Comparison of ENCODE assay signal across 1 cellular context in the genomic region with DNA sequence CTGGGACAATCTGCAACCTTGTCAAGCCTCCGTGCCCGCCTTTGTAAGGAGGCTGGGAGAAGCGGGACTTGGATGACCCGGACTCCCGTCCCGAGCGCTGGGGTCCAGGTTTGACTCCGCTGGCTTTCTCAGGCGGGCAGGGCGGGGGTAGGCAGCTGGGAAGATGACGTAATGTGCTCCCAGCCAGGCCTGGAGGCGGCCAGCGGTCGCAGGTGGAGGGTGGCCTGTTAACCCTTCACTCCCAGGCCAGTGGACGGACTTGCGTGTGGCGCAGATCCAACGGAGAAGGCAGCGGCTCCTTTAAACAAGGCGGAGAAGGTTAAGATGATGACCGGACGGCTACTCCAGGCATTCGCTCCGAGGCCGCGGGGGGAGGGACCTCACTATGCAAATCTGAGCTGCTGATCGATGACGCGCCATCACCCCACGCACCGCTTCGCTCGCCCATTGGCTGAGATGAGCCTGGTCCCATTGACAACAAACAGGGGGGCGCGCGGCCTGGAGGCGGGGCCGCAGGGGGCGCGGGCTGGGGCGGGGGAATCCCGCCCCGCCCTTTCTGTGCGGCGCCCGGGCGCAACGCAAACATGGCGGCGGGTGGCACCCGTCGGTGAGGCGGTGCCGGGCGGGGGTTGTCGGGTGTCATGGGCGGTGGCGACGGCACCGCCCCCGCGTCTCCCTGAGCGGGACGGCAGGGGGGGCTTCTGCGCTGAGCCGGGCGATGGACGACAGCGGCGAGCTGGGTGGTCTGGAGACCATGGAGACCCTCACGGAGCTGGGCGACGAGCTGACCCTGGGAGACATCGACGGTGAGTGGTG.
A peak's percentile ranks its signal among the peaks of the same experiment; 100 is the strongest.
TF ChIP-seq lines count a peak whose summit lies in the region.

A gene (plus strand): TSS at position 553 of the 816 bp plus-strand sequence. CDS start 166 bp downstream, at position 719.

TF ChIP-seq in HepG2, 621 proteins besides CTCF, POLR2A, EP300 and RAD21 (continued from another document and continues in another):
- TF ChIP-seq, protein P1, sequence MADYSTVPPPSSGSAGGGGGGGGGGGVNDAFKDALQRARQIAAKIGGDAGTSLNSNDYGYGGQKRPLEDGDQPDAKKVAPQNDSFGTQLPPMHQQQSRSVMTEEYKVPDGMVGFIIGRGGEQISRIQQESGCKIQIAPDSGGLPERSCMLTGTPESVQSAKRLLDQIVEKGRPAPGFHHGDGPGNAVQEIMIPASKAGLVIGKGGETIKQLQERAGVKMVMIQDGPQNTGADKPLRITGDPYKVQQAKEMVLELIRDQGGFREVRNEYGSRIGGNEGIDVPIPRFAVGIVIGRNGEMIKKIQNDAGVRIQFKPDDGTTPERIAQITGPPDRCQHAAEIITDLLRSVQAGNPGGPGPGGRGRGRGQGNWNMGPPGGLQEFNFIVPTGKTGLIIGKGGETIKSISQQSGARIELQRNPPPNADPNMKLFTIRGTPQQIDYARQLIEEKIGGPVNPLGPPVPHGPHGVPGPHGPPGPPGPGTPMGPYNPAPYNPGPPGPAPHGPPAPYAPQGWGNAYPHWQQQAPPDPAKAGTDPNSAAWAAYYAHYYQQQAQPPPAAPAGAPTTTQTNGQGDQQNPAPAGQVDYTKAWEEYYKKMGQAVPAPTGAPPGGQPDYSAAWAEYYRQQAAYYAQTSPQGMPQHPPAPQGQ (CRISPR knock-in tag; IDR thresholded peaks at IDR 0.05; ENCODE audit: borderline replicate concordance), result no peak
- TF ChIP-seq ZNF510 (CRISPR knock-in tag; IDR thresholded peaks at IDR 0.05; ENCODE audit: low read depth) (peak; percentile 89), ZMYM3 (CRISPR knock-in tag; IDR thresholded peaks at IDR 0.05) (peak; percentile 76), JUNB (CRISPR knock-in tag; IDR thresholded peaks at IDR 0.05; ENCODE audit: borderline replicate concordance) (no peak), ZNF766 (CRISPR knock-in tag; IDR thresholded peaks at IDR 0.05; ENCODE audit: borderline replicate concordance) (no peak), RAD51 (IDR thresholded peaks at IDR 0.05; ENCODE audit: borderline replicate concordance) (no peak), RFXANK (CRISPR knock-in tag; IDR thresholded peaks at IDR 0.05) (peak; percentile 34), NFE2L1 (CRISPR knock-in tag; IDR thresholded peaks at IDR 0.05; ENCODE audit: borderline replicate concordance) (no peak), YEATS2 (CRISPR knock-in tag; IDR thresholded peaks at IDR 0.05; ENCODE audit: borderline replicate concordance) (peak; percentile 69; the same call in 1 of the 2 replicates), ZNF615 (CRISPR knock-in tag; IDR thresholded peaks at IDR 0.05; ENCODE audit: borderline replicate concordance) (no peak), CHD2 (IDR thresholded peaks at IDR 0.05; ENCODE audit: low read depth, low read length) (0 out of 2 replicates have a peak, but pooled peaks have one; percentile 11), NFIC (IDR thresholded peaks at IDR 0.05; ENCODE audit: low read length) (no peak), KDM3A (CRISPR knock-in tag; IDR thresholded peaks at IDR 0.05; ENCODE audit: low read depth) (no peak), ZNF484 (CRISPR knock-in tag; IDR thresholded peaks at IDR 0.05; ENCODE audit: borderline replicate concordance, low read depth) (no peak), HNRNPL (IDR thresholded peaks at IDR 0.05; ENCODE audit: low read depth, low read length) (no peak), SMAD9 (CRISPR knock-in tag; IDR thresholded peaks at IDR 0.05) (no peak), ZNF749 (CRISPR knock-in tag; IDR thresholded peaks at IDR 0.05; ENCODE audit: borderline replicate concordance) (peak; percentile 57; the same call in 1 of the 2 replicates), STAG1 (CRISPR knock-in tag; IDR thresholded peaks at IDR 0.05) (no peak)
- TF ChIP-seq, protein P2, sequence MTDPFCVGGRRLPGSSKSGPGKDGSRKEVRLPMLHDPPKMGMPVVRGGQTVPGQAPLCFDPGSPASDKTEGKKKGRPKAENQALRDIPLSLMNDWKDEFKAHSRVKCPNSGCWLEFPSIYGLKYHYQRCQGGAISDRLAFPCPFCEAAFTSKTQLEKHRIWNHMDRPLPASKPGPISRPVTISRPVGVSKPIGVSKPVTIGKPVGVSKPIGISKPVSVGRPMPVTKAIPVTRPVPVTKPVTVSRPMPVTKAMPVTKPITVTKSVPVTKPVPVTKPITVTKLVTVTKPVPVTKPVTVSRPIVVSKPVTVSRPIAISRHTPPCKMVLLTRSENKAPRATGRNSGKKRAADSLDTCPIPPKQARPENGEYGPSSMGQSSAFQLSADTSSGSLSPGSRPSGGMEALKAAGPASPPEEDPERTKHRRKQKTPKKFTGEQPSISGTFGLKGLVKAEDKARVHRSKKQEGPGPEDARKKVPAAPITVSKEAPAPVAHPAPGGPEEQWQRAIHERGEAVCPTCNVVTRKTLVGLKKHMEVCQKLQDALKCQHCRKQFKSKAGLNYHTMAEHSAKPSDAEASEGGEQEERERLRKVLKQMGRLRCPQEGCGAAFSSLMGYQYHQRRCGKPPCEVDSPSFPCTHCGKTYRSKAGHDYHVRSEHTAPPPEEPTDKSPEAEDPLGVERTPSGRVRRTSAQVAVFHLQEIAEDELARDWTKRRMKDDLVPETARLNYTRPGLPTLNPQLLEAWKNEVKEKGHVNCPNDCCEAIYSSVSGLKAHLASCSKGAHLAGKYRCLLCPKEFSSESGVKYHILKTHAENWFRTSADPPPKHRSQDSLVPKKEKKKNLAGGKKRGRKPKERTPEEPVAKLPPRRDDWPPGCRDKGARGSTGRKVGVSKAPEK (CRISPR knock-in tag; IDR thresholded peaks at IDR 0.05; ENCODE audit: borderline replicate concordance), result no peak
- TF ChIP-seq, protein P3, sequence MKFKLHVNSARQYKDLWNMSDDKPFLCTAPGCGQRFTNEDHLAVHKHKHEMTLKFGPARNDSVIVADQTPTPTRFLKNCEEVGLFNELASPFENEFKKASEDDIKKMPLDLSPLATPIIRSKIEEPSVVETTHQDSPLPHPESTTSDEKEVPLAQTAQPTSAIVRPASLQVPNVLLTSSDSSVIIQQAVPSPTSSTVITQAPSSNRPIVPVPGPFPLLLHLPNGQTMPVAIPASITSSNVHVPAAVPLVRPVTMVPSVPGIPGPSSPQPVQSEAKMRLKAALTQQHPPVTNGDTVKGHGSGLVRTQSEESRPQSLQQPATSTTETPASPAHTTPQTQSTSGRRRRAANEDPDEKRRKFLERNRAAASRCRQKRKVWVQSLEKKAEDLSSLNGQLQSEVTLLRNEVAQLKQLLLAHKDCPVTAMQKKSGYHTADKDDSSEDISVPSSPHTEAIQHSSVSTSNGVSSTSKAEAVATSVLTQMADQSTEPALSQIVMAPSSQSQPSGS (CRISPR knock-in tag; IDR thresholded peaks at IDR 0.05), result peak; percentile 100
- TF ChIP-seq, protein P4, sequence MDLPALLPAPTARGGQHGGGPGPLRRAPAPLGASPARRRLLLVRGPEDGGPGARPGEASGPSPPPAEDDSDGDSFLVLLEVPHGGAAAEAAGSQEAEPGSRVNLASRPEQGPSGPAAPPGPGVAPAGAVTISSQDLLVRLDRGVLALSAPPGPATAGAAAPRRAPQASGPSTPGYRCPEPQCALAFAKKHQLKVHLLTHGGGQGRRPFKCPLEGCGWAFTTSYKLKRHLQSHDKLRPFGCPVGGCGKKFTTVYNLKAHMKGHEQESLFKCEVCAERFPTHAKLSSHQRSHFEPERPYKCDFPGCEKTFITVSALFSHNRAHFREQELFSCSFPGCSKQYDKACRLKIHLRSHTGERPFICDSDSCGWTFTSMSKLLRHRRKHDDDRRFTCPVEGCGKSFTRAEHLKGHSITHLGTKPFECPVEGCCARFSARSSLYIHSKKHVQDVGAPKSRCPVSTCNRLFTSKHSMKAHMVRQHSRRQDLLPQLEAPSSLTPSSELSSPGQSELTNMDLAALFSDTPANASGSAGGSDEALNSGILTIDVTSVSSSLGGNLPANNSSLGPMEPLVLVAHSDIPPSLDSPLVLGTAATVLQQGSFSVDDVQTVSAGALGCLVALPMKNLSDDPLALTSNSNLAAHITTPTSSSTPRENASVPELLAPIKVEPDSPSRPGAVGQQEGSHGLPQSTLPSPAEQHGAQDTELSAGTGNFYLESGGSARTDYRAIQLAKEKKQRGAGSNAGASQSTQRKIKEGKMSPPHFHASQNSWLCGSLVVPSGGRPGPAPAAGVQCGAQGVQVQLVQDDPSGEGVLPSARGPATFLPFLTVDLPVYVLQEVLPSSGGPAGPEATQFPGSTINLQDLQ (CRISPR knock-in tag; IDR thresholded peaks at IDR 0.05), result no peak
- TF ChIP-seq, protein P5, sequence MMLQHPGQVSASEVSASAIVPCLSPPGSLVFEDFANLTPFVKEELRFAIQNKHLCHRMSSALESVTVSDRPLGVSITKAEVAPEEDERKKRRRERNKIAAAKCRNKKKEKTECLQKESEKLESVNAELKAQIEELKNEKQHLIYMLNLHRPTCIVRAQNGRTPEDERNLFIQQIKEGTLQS (CRISPR knock-in tag; IDR thresholded peaks at IDR 0.05), result peak; percentile 96
- TF ChIP-seq, protein P6, sequence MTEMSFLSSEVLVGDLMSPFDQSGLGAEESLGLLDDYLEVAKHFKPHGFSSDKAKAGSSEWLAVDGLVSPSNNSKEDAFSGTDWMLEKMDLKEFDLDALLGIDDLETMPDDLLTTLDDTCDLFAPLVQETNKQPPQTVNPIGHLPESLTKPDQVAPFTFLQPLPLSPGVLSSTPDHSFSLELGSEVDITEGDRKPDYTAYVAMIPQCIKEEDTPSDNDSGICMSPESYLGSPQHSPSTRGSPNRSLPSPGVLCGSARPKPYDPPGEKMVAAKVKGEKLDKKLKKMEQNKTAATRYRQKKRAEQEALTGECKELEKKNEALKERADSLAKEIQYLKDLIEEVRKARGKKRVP (CRISPR knock-in tag; IDR thresholded peaks at IDR 0.05), result peak; percentile 19 to 92; a peak in 3 of 4 replicates
- TF ChIP-seq, protein P7, sequence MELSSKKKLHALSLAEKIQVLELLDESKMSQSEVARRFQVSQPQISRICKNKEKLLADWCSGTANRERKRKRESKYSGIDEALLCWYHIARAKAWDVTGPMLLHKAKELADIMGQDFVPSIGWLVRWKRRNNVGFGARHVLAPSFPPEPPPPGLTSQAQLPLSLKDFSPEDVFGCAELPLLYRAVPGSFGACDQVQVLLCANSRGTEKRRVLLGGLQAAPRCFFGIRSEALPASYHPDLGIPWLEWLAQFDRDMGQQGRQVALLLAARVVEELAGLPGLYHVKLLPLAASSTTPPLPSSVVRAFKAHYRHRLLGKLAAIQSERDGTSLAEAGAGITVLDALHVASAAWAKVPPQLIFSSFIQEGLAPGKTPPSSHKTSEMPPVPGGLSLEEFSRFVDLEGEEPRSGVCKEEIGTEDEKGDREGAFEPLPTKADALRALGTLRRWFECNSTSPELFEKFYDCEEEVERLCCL (CRISPR knock-in tag; IDR thresholded peaks at IDR 0.05; ENCODE audit: borderline replicate concordance), result peak; percentile 48; the same call in 1 of the 2 replicates
- TF ChIP-seq, protein P8, sequence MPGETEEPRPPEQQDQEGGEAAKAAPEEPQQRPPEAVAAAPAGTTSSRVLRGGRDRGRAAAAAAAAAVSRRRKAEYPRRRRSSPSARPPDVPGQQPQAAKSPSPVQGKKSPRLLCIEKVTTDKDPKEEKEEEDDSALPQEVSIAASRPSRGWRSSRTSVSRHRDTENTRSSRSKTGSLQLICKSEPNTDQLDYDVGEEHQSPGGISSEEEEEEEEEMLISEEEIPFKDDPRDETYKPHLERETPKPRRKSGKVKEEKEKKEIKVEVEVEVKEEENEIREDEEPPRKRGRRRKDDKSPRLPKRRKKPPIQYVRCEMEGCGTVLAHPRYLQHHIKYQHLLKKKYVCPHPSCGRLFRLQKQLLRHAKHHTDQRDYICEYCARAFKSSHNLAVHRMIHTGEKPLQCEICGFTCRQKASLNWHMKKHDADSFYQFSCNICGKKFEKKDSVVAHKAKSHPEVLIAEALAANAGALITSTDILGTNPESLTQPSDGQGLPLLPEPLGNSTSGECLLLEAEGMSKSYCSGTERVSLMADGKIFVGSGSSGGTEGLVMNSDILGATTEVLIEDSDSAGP (CRISPR knock-in tag; IDR thresholded peaks at IDR 0.05; ENCODE audit: borderline replicate concordance), result peak; percentile 100
- TF ChIP-seq, protein P9, sequence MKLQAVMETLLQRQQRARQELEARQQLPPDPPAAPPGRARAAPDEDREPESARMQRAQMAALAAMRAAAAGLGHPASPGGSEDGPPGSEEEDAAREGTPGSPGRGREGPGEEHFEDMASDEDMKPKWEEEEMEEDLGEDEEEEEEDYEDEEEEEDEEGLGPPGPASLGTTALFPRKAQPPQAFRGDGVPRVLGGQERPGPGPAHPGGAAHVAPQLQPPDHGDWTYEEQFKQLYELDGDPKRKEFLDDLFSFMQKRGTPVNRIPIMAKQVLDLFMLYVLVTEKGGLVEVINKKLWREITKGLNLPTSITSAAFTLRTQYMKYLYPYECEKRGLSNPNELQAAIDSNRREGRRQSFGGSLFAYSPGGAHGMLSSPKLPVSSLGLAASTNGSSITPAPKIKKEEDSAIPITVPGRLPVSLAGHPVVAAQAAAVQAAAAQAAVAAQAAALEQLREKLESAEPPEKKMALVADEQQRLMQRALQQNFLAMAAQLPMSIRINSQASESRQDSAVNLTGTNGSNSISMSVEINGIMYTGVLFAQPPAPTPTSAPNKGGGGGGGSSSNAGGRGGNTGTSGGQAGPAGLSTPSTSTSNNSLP (IDR thresholded peaks at IDR 0.05; ENCODE audit: low read depth, low read length), result no peak
- TF ChIP-seq, protein P10, sequence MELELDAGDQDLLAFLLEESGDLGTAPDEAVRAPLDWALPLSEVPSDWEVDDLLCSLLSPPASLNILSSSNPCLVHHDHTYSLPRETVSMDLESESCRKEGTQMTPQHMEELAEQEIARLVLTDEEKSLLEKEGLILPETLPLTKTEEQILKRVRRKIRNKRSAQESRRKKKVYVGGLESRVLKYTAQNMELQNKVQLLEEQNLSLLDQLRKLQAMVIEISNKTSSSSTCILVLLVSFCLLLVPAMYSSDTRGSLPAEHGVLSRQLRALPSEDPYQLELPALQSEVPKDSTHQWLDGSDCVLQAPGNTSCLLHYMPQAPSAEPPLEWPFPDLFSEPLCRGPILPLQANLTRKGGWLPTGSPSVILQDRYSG (CRISPR knock-in tag; IDR thresholded peaks at IDR 0.05), result no peak
